Comparison of ENCODE assay signal across 11 cellular contexts in genomic region chr4:186570193-186570996, GRCh38. TPM values are rescaled to one million over a fixed set of nuclear protein-coding genes. Genes with fewer than 3 reads are reported as not detected.
DNase-seq lines count a peak whose midpoint lies in the region; ATAC-seq and TF ChIP-seq lines count a peak whose summit lies in the region.
"Had no signal": no experiment of that assay in that cellular context is flagged by ENCODE, and none has a peak within 500 bp of the region (broad histone marks: within the 10 kb centered on the region; RNA-seq: fewer than 3 reads in every experiment).

No MANE protein-coding gene starts in this region.

- peak in 1 of 2 donors; percentile 62 for ATAC-seq in right cardiac atrium
- ATAC-seq in GM18505 (IDR thresholded peaks at IDR 0.05; ENCODE audit: unreplicated experiment): no peak
- ATAC-seq in HG02763 (IDR thresholded peaks at IDR 0.05; ENCODE audit: unreplicated experiment): no peak

- no peaks in the 10 kb centered on the region for H3K36me3 ChIP-seq in adipocyte (ENCODE audit: control insufficient read depth, insufficient read depth, low read length, severe bottlenecking)

- H3K4me3 ChIP-seq in adipocyte (ENCODE audit: low read length) (peak overlapping the region; percentile 75), right cardiac atrium (ENCODE audit: low read length) (peak overlapping the region; percentile 33), retinal pigment epithelial cell (ENCODE audit: low read length) (peak overlapping the region; percentile 50)

- in situ Hi-C loops in Caki2 (cut with HindIII; ENCODE audit: low pct_unique_long_range_greater_than_20kb, low sequenced_read_pairs): no loop called here

- H3K9me3 ChIP-seq in adipocyte (ENCODE audit: control insufficient read depth, low read length) (no peaks in the 10 kb centered on the region), right cardiac atrium (ENCODE audit: control insufficient read depth, low read length) (no peaks in the 10 kb centered on the region)

- WGBS in right cardiac atrium: 30% methylated on average over 23 of the region's 23 CpGs

- H3K9ac ChIP-seq in adipocyte (ENCODE audit: low read length): no peak overlapping the region

- peaks cover 2% of the 10 kb centered on the region for H3K27me3 ChIP-seq in adipocyte (replicated peaks; ENCODE audit: control insufficient read depth, insufficient read depth, low read length)
- H3K27me3 ChIP-seq in right cardiac atrium (ENCODE audit: control insufficient read depth, insufficient read depth): no peaks in the 10 kb centered on the region

- intact Hi-C loops in right cardiac atrium (cut with DNase I): no loop called here

- no peak for TF ChIP-seq POLR2A in GM18505 (IDR thresholded peaks at IDR 0.05; ENCODE audit: borderline replicate concordance, extremely low read depth, insufficient read depth, insufficient read length)

- no peak overlapping the region for H3K27ac ChIP-seq in right cardiac atrium (ENCODE audit: low read length)

- H3K4me1 ChIP-seq in adipocyte (ENCODE audit: control insufficient read depth, insufficient read depth, low read length) (peaks cover 5% of the 10 kb centered on the region), right cardiac atrium (ENCODE audit: control insufficient read depth, insufficient read depth, low read length) (no peaks in the 10 kb centered on the region)

- peak; percentile 78 for DNase-seq in Caki2 (ENCODE audit: low read depth)
- DNase-seq in adipocyte (ENCODE audit: low read depth): peak; percentile 53
- DNase-seq in right cardiac atrium: no peak
- peak; percentile 62 for DNase-seq in retinal pigment epithelial cell (ENCODE audit: low read depth)
- DNase-seq in NCI-H187 (lab: John Stamatoyannopoulos, UW): no peak
- no peak for DNase-seq in activated CD8-positive, alpha-beta memory T cell treated with anti-CD3 and anti-CD28 coated beads, Interleukin-2, amount 50 U/mL, for 48 hours
- DNase-seq: DMS 273 treated with DMSO at 0.1 percent for 48 hours, T-helper 2 cell had no signal

- no peak for TF ChIP-seq CTCF in retinal pigment epithelial cell (conservative IDR thresholded peaks at IDR 0.05; ENCODE audit: low read depth, low read length)

RNA-seq across cellular contexts. Expression of gene MTNR1A, which starts 15.0 kb away (rescaled TPM):
- total RNA-seq in Caki2 (2014; rRNA removed; shearing (Covaris generic); ENCODE audit: low replicate concordance): 0.20 TPM in 1 of 2 replicates, not detected in the other
- not detected for total RNA-seq in right cardiac atrium
- not detected for polyA plus RNA-seq in right cardiac atrium
- total RNA-seq: NCI-H460 had no signal

Comparison
In these comparisons a context has a peak if more than half of its experiments do, and no peak if none do; other contexts are left out.
1. DNase-seq: peak in Caki2 (single experiment), adipocyte (single experiment) and retinal pigment epithelial cell (single experiment); none in right cardiac atrium (0 of 3), NCI-H187 (0 of 2) and activated CD8-positive, alpha-beta memory T cell treated with anti-CD3 and anti-CD28 coated beads, Interleukin-2, amount 50 U/mL, for 48 hours (single experiment).
2. Peak in every context shown above with its lines, with median percentiles within 50 percentile points of each other: H3K4me3 ChIP-seq.